Comparison of ENCODE assay signal across 12 cellular contexts in genomic region chr2:101790856-101791255, GRCh38.
A peak's percentile ranks its signal among the peaks of the same experiment; 100 is the strongest.
DNase-seq lines count a peak whose midpoint lies in the region; ATAC-seq and TF ChIP-seq lines count a peak whose summit lies in the region.
"Had no signal": no experiment of that assay in that cellular context is flagged by ENCODE, and none has a peak within 500 bp of the region (broad histone marks: within the 10 kb centered on the region; RNA-seq: fewer than 3 reads in every experiment).

No MANE protein-coding gene starts in this region.

- H3K4me3 Mint-ChIP-seq in CD4-positive, alpha-beta T cell: no peak overlapping the region
- no peak overlapping the region for H3K4me3 Mint-ChIP-seq in WTC11
- H3K4me3 Mint-ChIP-seq: T-helper 17 cell had no signal

- WGBS in heart left ventricle, 4 donors: 30 to 50% (median 35%) methylated on average over 4 of the region's 4 CpGs

- peaks cover 2 to 87% (median 68%) of the 10 kb centered on the region in 12 donors for H3K4me1 ChIP-seq in heart left ventricle

- H3K4me3 ChIP-seq in heart left ventricle: peak overlapping the region in 1 of 12 donors; percentile 6
- no peak overlapping the region for H3K4me3 ChIP-seq in skeletal muscle cell (ENCODE audit: low read depth, low read length)
- H3K4me3 ChIP-seq: spleen had no signal

- H3K27ac ChIP-seq in CD4-positive, alpha-beta T cell (ENCODE audit: low read depth, low read length): no peak overlapping the region
- peak overlapping the region in 10 of 12 donors; percentile 5 to 66 (median 46) for H3K27ac ChIP-seq in heart left ventricle
- H3K27ac ChIP-seq: HL-60 had no signal

- no peak for DNase-seq in CD4-positive, alpha-beta T cell
- DNase-seq in WTC11 (ENCODE audit: low spot score) (no peak), heart left ventricle (peak in 2 of 5 donors; percentile 39 to 67), skeletal muscle cell (ENCODE audit: low read depth) (peak; percentile 68), NCI-H2081 treated with DMSO at 0.1 percent for 48 hours (lab: John Stamatoyannopoulos, UW) (no peak), COLO829 (ENCODE audit: low spot score) (no peak), NCI-H748 treated with DMSO at 0.1 percent for 48 hours (lab: John Stamatoyannopoulos, UW) (no peak)
- no peak for DNase-seq in activated CD8-positive, alpha-beta memory T cell treated with anti-CD3 and anti-CD28 coated beads, Interleukin-2, amount 50 U/mL, for 48 hours
- DNase-seq: NCI-H1092 treated with DMSO at 0.1 percent for 48 hours, spleen, T-helper 17 cell had no signal

- POLR2A ChIA-PET in CD4-positive, alpha-beta T cell (lab: Charles Lee): no interaction called here
- POLR2A ChIA-PET in WTC11 (lab: Charles Lee): no interaction called here

- no peaks in the 10 kb centered on the region for H3K9me3 ChIP-seq in CD4-positive, alpha-beta T cell (ENCODE audit: control insufficient read depth, low read length)
- H3K9me3 ChIP-seq in heart left ventricle: no peaks in the 10 kb centered on the region
- H3K9me3 ChIP-seq: spleen had no signal

- H3K27me3 Mint-ChIP-seq in CD4-positive, alpha-beta T cell: no peaks in the 10 kb centered on the region
- no peaks in the 10 kb centered on the region for H3K27me3 Mint-ChIP-seq in WTC11 (ENCODE audit: low read depth)
- H3K27me3 Mint-ChIP-seq: T-helper 17 cell had no signal

- peak overlapping the region; percentile 64 for H3K27ac Mint-ChIP-seq in CD4-positive, alpha-beta T cell
- H3K27ac Mint-ChIP-seq in WTC11: peak overlapping the region; percentile 0; the same call in 1 of the 2 replicates

- no peak for TF ChIP-seq CTCF in CD4-positive, alpha-beta T cell (IDR thresholded peaks at IDR 0.05)
- TF ChIP-seq CTCF in WTC11 (IDR thresholded peaks at IDR 0.05) (no peak), heart left ventricle (IDR thresholded peaks at IDR 0.05) (no peak)

- peaks cover 45% of the 10 kb centered on the region for H3K36me3 Mint-ChIP-seq in CD4-positive, alpha-beta T cell (ENCODE audit: low read depth)
- peaks cover 8% of the 10 kb centered on the region; the same call in 1 of the 2 replicates for H3K36me3 Mint-ChIP-seq in WTC11

- no peak for TF ChIP-seq POLR2A in heart left ventricle (IDR thresholded peaks at IDR 0.05)

- H3K4me1 Mint-ChIP-seq in CD4-positive, alpha-beta T cell (ENCODE audit: low read depth): peaks cover 95% of the 10 kb centered on the region
- peaks cover 36% of the 10 kb centered on the region for H3K4me1 Mint-ChIP-seq in WTC11

- H3K9me3 Mint-ChIP-seq in CD4-positive, alpha-beta T cell: no peaks in the 10 kb centered on the region
- no peaks in the 10 kb centered on the region for H3K9me3 Mint-ChIP-seq in WTC11

- intact Hi-C loops in CD4-positive, alpha-beta T cell (cut with DNase I, micrococcal nuclease): loop anchor here in 1 of 2 experiments (5.0 kb wide), 1 partner anchor 36 kb away; no protein-coding TSS in a partner anchor
- intact Hi-C loops in heart left ventricle (cut with DNase I): loop anchor here in 2 of 10 donors (5.0 kb wide), 1 partner anchor 36 kb away; no protein-coding TSS in a partner anchor

- no peak for ATAC-seq in CD4-positive, alpha-beta T cell (ENCODE audit: poor library complexity)
- ATAC-seq in WTC11: no peak
- ATAC-seq in heart left ventricle: peak; percentile 68 to 83 (median 76)
- ATAC-seq: T-helper 17 cell had no signal

- CTCF ChIA-PET in CD4-positive, alpha-beta T cell (lab: Charles Lee): no interaction called here
- CTCF ChIA-PET in WTC11 (lab: Charles Lee): interaction anchor here (3.6 kb wide), 1 partner anchor 14 kb away, joined by 19 read pairs; no protein-coding TSS in a partner anchor

- peaks cover 0 to 4% (median 0%) of the 10 kb centered on the region in 9 donors for H3K36me3 ChIP-seq in heart left ventricle

- no peaks in the 10 kb centered on the region for H3K27me3 ChIP-seq in CD4-positive, alpha-beta T cell (ENCODE audit: control insufficient read depth, insufficient read depth, low read length)
- H3K27me3 ChIP-seq in heart left ventricle: no peaks in the 10 kb centered on the region
- H3K27me3 ChIP-seq: spleen had no signal

TF ChIP-seq in WTC11, 78 proteins besides CTCF, POLR2A, EP300 and RAD21 (continues in another document):
- TF ChIP-seq NFYB (CRISPR knock-in tag; conservative IDR thresholded peaks at IDR 0.05; ENCODE audit: low read depth) (no peak), ZNF232 (CRISPR knock-in tag; IDR thresholded peaks at IDR 0.05) (no peak), CREB1 (CRISPR knock-in tag; IDR thresholded peaks at IDR 0.05) (no peak), GTF2I (CRISPR knock-in tag; conservative IDR thresholded peaks at IDR 0.05) (no peak), TEAD4 (CRISPR knock-in tag; IDR thresholded peaks at IDR 0.05) (no peak), SP1 (CRISPR knock-in tag; conservative IDR thresholded peaks at IDR 0.05) (no peak), RORB (CRISPR knock-in tag; IDR thresholded peaks at IDR 0.05) (no peak), USF1 (CRISPR knock-in tag; IDR thresholded peaks at IDR 0.05) (no peak), ZNF425 (CRISPR knock-in tag; conservative IDR thresholded peaks at IDR 0.05) (no peak), ZBTB43 (CRISPR knock-in tag; IDR thresholded peaks at IDR 0.05) (no peak), IRF1 (CRISPR knock-in tag; IDR thresholded peaks at IDR 0.05) (no peak), IRF2 (CRISPR knock-in tag; IDR thresholded peaks at IDR 0.05; ENCODE audit: borderline replicate concordance, low read depth) (no peak), CBFB (CRISPR knock-in tag; IDR thresholded peaks at IDR 0.05; ENCODE audit: low read depth) (no peak), ZBTB21 (CRISPR knock-in tag; IDR thresholded peaks at IDR 0.05; ENCODE audit: borderline replicate concordance) (no peak), PRDM15 (CRISPR knock-in tag; IDR thresholded peaks at IDR 0.05) (no peak)

Comparison
In these comparisons a context has a peak if more than half of its experiments do, and no peak if none do; other contexts are left out.
1. ATAC-seq: peak in heart left ventricle (4 of 4); none in CD4-positive, alpha-beta T cell (single experiment) and WTC11 (single experiment).